In genomic region chr5:115151208-115151805, GRCh38 we compare ENCODE assay signal across 1 cellular context.
TF ChIP-seq lines count a peak whose summit lies in the region.

No MANE protein-coding gene starts in this region.

TF ChIP-seq in K562, 482 proteins besides CTCF, POLR2A, EP300 and RAD21 (continued from another document):
- TF ChIP-seq GMEB1 (CRISPR knock-in tag; IDR thresholded peaks at IDR 0.05) = no peak
TF ChIP-seq in K562: peak in this region for 1.
